8 cellular contexts compared by ENCODE assay signal in the genomic region with DNA sequence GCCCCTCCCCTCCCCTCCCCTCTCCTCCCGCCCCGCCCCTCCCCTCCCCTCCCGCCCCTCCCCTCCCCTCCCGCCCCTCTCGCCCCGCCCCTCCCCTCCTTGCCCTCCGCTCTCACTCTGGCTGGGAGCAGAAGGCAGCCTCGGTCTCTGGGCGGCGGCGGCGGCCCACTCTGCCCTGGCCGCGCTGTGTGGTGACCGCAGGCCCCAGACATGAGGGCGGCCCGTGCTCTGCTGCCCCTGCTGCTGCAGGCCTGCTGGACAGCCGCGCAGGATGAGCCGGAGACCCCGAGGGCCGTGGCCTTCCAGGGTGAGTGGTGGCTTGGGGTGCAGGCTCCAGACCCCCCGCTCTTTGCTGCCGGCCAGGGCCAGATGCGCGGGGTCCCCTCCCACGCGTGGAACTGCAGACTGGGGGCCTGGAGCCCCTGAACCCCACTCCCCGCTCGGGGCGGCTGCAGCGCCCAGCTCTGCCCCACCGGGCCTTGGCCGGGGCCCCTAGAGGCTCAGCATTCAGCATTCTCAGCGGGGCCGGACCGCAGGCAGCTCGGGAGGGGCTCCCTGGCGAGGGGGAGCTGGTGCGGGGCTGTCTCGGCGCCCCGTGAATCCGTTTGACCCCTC. TPM values are rescaled to one million over a fixed set of nuclear protein-coding genes. Genes with fewer than 3 reads are reported as not detected.
DNase-seq lines count a peak whose midpoint lies in the region; ATAC-seq and TF ChIP-seq lines count a peak whose summit lies in the region.

A gene with protein sequence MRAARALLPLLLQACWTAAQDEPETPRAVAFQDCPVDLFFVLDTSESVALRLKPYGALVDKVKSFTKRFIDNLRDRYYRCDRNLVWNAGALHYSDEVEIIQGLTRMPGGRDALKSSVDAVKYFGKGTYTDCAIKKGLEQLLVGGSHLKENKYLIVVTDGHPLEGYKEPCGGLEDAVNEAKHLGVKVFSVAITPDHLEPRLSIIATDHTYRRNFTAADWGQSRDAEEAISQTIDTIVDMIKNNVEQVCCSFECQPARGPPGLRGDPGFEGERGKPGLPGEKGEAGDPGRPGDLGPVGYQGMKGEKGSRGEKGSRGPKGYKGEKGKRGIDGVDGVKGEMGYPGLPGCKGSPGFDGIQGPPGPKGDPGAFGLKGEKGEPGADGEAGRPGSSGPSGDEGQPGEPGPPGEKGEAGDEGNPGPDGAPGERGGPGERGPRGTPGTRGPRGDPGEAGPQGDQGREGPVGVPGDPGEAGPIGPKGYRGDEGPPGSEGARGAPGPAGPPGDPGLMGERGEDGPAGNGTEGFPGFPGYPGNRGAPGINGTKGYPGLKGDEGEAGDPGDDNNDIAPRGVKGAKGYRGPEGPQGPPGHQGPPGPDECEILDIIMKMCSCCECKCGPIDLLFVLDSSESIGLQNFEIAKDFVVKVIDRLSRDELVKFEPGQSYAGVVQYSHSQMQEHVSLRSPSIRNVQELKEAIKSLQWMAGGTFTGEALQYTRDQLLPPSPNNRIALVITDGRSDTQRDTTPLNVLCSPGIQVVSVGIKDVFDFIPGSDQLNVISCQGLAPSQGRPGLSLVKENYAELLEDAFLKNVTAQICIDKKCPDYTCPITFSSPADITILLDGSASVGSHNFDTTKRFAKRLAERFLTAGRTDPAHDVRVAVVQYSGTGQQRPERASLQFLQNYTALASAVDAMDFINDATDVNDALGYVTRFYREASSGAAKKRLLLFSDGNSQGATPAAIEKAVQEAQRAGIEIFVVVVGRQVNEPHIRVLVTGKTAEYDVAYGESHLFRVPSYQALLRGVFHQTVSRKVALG (plus strand): TSS at position 130 of the 615 bp plus-strand sequence. CDS start 81 bp downstream, at position 211.

- WGBS in testis, 2 donors: 0 to 2% methylated on average over 4 to 28 of the region's 44 CpGs

- TF ChIP-seq CTCF in activated B cell treated with CpG ODN at 0.5 μM for 24 hours (IDR thresholded peaks at IDR 0.05) (no peak), testis (IDR thresholded peaks at IDR 0.05) (no peak)

- H3K27me3 Mint-ChIP-seq in activated B cell treated with CpG ODN at 0.5 μM for 24 hours: peaks cover 3% of the 10 kb centered on the region
- peaks cover 3% of the 10 kb centered on the region for H3K27me3 Mint-ChIP-seq in memory B cell

- peak within 1 kb of the TSS; percentile 11 for H3K4me3 Mint-ChIP-seq in activated B cell treated with CpG ODN at 0.5 μM for 24 hours
- peak within 1 kb of the TSS; percentile 17 for H3K4me3 Mint-ChIP-seq in memory B cell

- peaks cover 9% of the 10 kb centered on the region for H3K4me1 ChIP-seq in testis

- H3K4me3 ChIP-seq in testis: peak within 1 kb of the TSS; percentile 74 to 80

- H3K36me3 ChIP-seq in testis (ENCODE audit: low read depth, missing control alignments): no peaks in the 10 kb centered on the region

- POLR2A ChIA-PET in activated B cell treated with CpG ODN at 0.5 μM for 24 hours (lab: Charles Lee): no interaction called here

- H3K9me3 ChIP-seq in testis: no peaks in the 10 kb centered on the region

- intact Hi-C loops in activated B cell treated with CpG ODN at 0.5 μM for 24 hours (cut with micrococcal nuclease) (no loop called here), testis (cut with DNase I; ENCODE audit: low total_unique reads) (no loop called here)

- no peaks in the 10 kb centered on the region for H3K9me3 Mint-ChIP-seq in activated B cell treated with CpG ODN at 0.5 μM for 24 hours
- peaks cover 8% of the 10 kb centered on the region for H3K9me3 Mint-ChIP-seq in memory B cell

- in situ Hi-C loops in endometrial microvascular endothelial cells (cut with HindIII; ENCODE audit: inconsistent ontology term, low pct_unique_long_range_greater_than_20kb, low sequenced_read_pairs): no loop called here

- peak; percentile 89 for DNase-seq in AG20443 (ENCODE audit: low spot score)
- peak; percentile 57 for DNase-seq in HK-2 (ENCODE audit: unreplicated experiment)
- DNase-seq in activated B cell treated with CpG ODN at 0.5 μM for 24 hours: peak; percentile 19
- no peak for DNase-seq in memory B cell (ENCODE audit: low spot score in 2 of 2)
- peak; percentile 67 for DNase-seq in testis
- no peak for DNase-seq in OCI-M1 (lab: John Stamatoyannopoulos, UW)

- H3K27me3 ChIP-seq in testis: no peaks in the 10 kb centered on the region

- CTCF ChIA-PET in activated B cell treated with CpG ODN at 0.5 μM for 24 hours (lab: Charles Lee): no interaction called here

- H3K36me3 Mint-ChIP-seq in activated B cell treated with CpG ODN at 0.5 μM for 24 hours (ENCODE audit: low read depth) (no peaks in the 10 kb centered on the region), memory B cell (no peaks in the 10 kb centered on the region)

- peak; percentile 63 for ATAC-seq in activated B cell treated with CpG ODN at 0.5 μM for 24 hours (ENCODE audit: low read depth)
- peak; percentile 41 for ATAC-seq in memory B cell (ENCODE audit: low read depth)
- no peak for ATAC-seq in GM18861 (IDR thresholded peaks at IDR 0.05; ENCODE audit: unreplicated experiment)

- peak; percentile 9 for TF ChIP-seq POLR2A in testis (IDR thresholded peaks at IDR 0.05)

- H3K4me1 Mint-ChIP-seq in activated B cell treated with CpG ODN at 0.5 μM for 24 hours (peaks cover 1% of the 10 kb centered on the region), memory B cell (peaks cover 6% of the 10 kb centered on the region)

- H3K27ac Mint-ChIP-seq in activated B cell treated with CpG ODN at 0.5 μM for 24 hours: no peak within 1 kb of the TSS
- no peak within 1 kb of the TSS for H3K27ac Mint-ChIP-seq in memory B cell

- H3K27ac ChIP-seq in testis: peak within 1 kb of the TSS; percentile 77 to 87

RNA-seq across cellular contexts. Expression of the gene that starts here (rescaled TPM):
- total RNA-seq in activated B cell treated with CpG ODN at 0.5 μM for 24 hours (0.11 TPM in 1 of 2 replicates, not detected in the other), endometrial microvascular endothelial cells (ENCODE audit: inconsistent ontology term) (30.2 TPM), testis (100 to 1,000 TPM; 166 to 178 TPM)
- 197 TPM for polyA plus RNA-seq in testis (ENCODE audit: insufficient read depth, low read depth, low replicate concordance)

Comparison
In these comparisons a context has a peak if more than half of its experiments do, and no peak if none do; other contexts are left out.
1. RNA of the gene that starts here (total RNA-seq): 166 to 178 TPM in testis and 30.2 TPM in endometrial microvascular endothelial cells (single experiment); 0.11 TPM in activated B cell treated with CpG ODN at 0.5 μM for 24 hours; every median in the first group is over 10 times any median in the second.
2. Peak in DNase-seq and ATAC-seq in activated B cell treated with CpG ODN at 0.5 μM for 24 hours; RNA of the gene not detected or under 1 TPM.
3. DNase-seq: peak in AG20443 (single experiment), HK-2 (single experiment) and testis (single experiment); none in memory B cell (0 of 2) and OCI-M1 (single experiment).